ENCODE assay signal across 22 cellular contexts in the genomic region with DNA sequence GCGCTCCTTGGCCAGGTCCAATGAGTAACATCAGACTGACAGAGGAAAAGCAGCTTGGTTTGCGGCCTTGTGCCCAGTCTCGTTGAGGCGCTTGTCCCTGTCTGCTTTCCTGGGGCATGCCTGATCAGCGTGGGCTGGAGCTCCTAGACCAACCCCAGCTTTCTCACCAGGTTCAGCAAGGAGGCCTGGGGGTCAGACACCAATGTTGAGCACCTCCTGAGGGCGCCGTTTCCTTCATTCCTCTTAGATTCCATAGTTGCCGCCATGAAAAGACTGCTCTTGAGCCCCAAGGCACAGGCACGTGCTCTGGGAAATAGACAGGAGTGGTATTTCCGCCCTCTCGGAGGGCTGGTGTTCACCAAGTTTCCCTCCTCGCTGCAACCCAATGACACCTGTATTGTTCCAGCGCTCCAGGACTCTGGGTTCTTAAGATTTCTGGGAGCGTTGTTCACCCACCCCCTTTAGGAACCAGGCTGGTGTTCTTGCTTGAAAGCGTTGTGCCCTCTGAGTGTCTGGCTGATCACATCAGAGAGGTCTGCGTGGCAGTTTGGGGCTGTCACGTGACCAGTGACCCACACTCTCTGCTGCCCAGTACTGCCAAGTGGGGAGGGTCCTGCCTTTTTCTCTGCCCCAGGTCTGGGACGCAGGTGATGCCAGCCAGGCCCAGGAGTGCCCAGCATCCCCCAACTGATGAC. TPM values are rescaled to one million over a fixed set of nuclear protein-coding genes. Genes with fewer than 3 reads are reported as not detected.
A peak's percentile ranks its signal among the peaks of the same experiment; 100 is the strongest.
DNase-seq lines count a peak whose midpoint lies in the region; ATAC-seq, FAIRE-seq and TF ChIP-seq lines count a peak whose summit lies in the region.
"Had no signal": no experiment of that assay in that cellular context is flagged by ENCODE, and none has a peak within 500 bp of the region (broad histone marks: within the 10 kb centered on the region; RNA-seq: fewer than 3 reads in every experiment).

No MANE protein-coding gene starts in this region.

- peaks cover 27% of the 10 kb centered on the region for H3K4me1 Mint-ChIP-seq in activated CD8-positive, alpha-beta memory T cell treated with anti-CD3 and anti-CD28 coated beads, Interleukin-2, amount 10 ng/mL, durations not matched to agents 7 days and 5 days
- peaks cover 32% of the 10 kb centered on the region for H3K4me1 Mint-ChIP-seq in stimulated activated effector memory CD8-positive, alpha-beta T cell treated with anti-CD3 and anti-CD28 coated beads, Interleukin-12 subunit alpha, Interleukin-12 subunit beta, amount 100 ng/mL, for 72 hours
- no peaks in the 10 kb centered on the region for H3K4me1 Mint-ChIP-seq in mesothelial cell of epicardium
- H3K4me1 Mint-ChIP-seq: activated B cell treated with CpG ODN at 0.5 μM for 24 hours had no signal

- POLR2A ChIA-PET in PC-9 (lab: Charles Lee; ENCODE audit: unreplicated experiment) (no interaction called here), H1 (lab: Charles Lee; ENCODE audit: partially characterized antibody) (interaction anchor here (1.0 to 5.8 kb wide), 4 partner anchors 11 to 42 kb away, joined by 4 to 25 read pairs (median 6); no protein-coding TSS in a partner anchor)

- peak overlapping the region; percentile 13 for H3K27ac Mint-ChIP-seq in activated CD8-positive, alpha-beta memory T cell treated with anti-CD3 and anti-CD28 coated beads, Interleukin-2, amount 10 ng/mL, durations not matched to agents 7 days and 5 days
- peak overlapping the region; percentile 90 for H3K27ac Mint-ChIP-seq in stimulated activated effector memory CD8-positive, alpha-beta T cell treated with anti-CD3 and anti-CD28 coated beads, Interleukin-12 subunit alpha, Interleukin-12 subunit beta, amount 100 ng/mL, for 72 hours
- H3K27ac Mint-ChIP-seq in mesothelial cell of epicardium, result no peak overlapping the region
- H3K27ac Mint-ChIP-seq: activated B cell treated with CpG ODN at 0.5 μM for 24 hours, immature natural killer cell, progenitor cell of endocrine pancreas had no signal

- no peaks in the 10 kb centered on the region for H3K9me3 Mint-ChIP-seq in activated CD8-positive, alpha-beta memory T cell treated with anti-CD3 and anti-CD28 coated beads, Interleukin-2, amount 10 ng/mL, durations not matched to agents 7 days and 5 days (ENCODE audit: low read depth)
- no peaks in the 10 kb centered on the region for H3K9me3 Mint-ChIP-seq in stimulated activated effector memory CD8-positive, alpha-beta T cell treated with anti-CD3 and anti-CD28 coated beads, Interleukin-12 subunit alpha, Interleukin-12 subunit beta, amount 100 ng/mL, for 72 hours
- H3K9me3 Mint-ChIP-seq in mesothelial cell of epicardium, result no peaks in the 10 kb centered on the region
- H3K9me3 Mint-ChIP-seq: activated B cell treated with CpG ODN at 0.5 μM for 24 hours, immature natural killer cell had no signal

- H3K79me1 ChIP-seq in H1 (ENCODE audit: low read depth, low read length), result peaks cover 2% of the 10 kb centered on the region; the same call in 1 of the 2 replicates

- H3K4ac ChIP-seq in H1 (replicated peaks; ENCODE audit: insufficient read length, low read depth, low read length), result no peak overlapping the region

- H3K27me3 ChIP-seq in PC-9 (ENCODE audit: insufficient read depth, low read depth) (no peaks in the 10 kb centered on the region), H1 (replicated peaks in 1 of 4; ENCODE audit: control insufficient read depth in 3 of 4, extremely low read depth in 1 of 4, insufficient read depth in 3 of 4, low read length in 3 of 4) (no peaks in the 10 kb centered on the region), upper lobe of left lung (no peaks in the 10 kb centered on the region)
- H3K27me3 ChIP-seq: breast epithelium, esophagus muscularis mucosa, tibial artery had no signal

- FAIRE-seq in H1 (lab: Jason Lieb, UNC), result no peak
- FAIRE-seq: A204.1 had no signal

- H3K79me2 ChIP-seq in PC-9 (ENCODE audit: low read depth), result no peaks in the 10 kb centered on the region
- H3K79me2 ChIP-seq in H1 (ENCODE audit: control insufficient read depth in 1 of 2, insufficient read depth in 2 of 2, low read length in 2 of 2), result no peaks in the 10 kb centered on the region

- H2AK5ac ChIP-seq in H1 (ENCODE audit: low read depth, low read length), result no peak overlapping the region

- peaks cover 6% of the 10 kb centered on the region; the same call in 1 of the 2 replicates for H3F3A ChIP-seq in PC-9 (ENCODE audit: insufficient read depth, low read depth)

- no peak overlapping the region for H3K27ac ChIP-seq in PC-9
- no peak overlapping the region for H3K27ac ChIP-seq in H1 (ENCODE audit: low read depth, low read length)
- H3K27ac ChIP-seq in upper lobe of left lung, result no peak overlapping the region
- H3K27ac ChIP-seq: esophagus muscularis mucosa, tibial artery had no signal

- H3K9ac ChIP-seq in H1 (replicated peaks in 1 of 4; ENCODE audit: extremely low read depth in 1 of 4, low read depth in 3 of 4, low read length in 3 of 4), result no peak overlapping the region

- H3K27me3 Mint-ChIP-seq in activated CD8-positive, alpha-beta memory T cell treated with anti-CD3 and anti-CD28 coated beads, Interleukin-2, amount 10 ng/mL, durations not matched to agents 7 days and 5 days, result no peaks in the 10 kb centered on the region
- H3K27me3 Mint-ChIP-seq in mesothelial cell of epicardium (ENCODE audit: low read depth), result no peaks in the 10 kb centered on the region
- H3K27me3 Mint-ChIP-seq: activated B cell treated with CpG ODN at 0.5 μM for 24 hours; naive thymus-derived CD4-positive, alpha-beta T cell; progenitor cell of endocrine pancreas had no signal

- H3K36me3 Mint-ChIP-seq in activated CD8-positive, alpha-beta memory T cell treated with anti-CD3 and anti-CD28 coated beads, Interleukin-2, amount 10 ng/mL, durations not matched to agents 7 days and 5 days, result peaks cover 9% of the 10 kb centered on the region
- peaks cover 52% of the 10 kb centered on the region for H3K36me3 Mint-ChIP-seq in stimulated activated effector memory CD8-positive, alpha-beta T cell treated with anti-CD3 and anti-CD28 coated beads, Interleukin-12 subunit alpha, Interleukin-12 subunit beta, amount 100 ng/mL, for 72 hours
- peaks cover 18% of the 10 kb centered on the region for H3K36me3 Mint-ChIP-seq in mesothelial cell of epicardium

- H4K8ac ChIP-seq in H1 (ENCODE audit: extremely low read depth, insufficient read depth, low read length), result peak overlapping the region; percentile 29

- TF ChIP-seq EP300 in H1 (IDR thresholded peaks at IDR 0.05; ENCODE audit: borderline replicate concordance in 1 of 2, low read depth in 2 of 2, low read length in 2 of 2) (no peak), upper lobe of left lung (IDR thresholded peaks at IDR 0.05) (no peak)

- 0 out of 2 replicates have a peak overlapping the region, but pooled peaks have one; percentile 61 for H2BK15ac ChIP-seq in H1 (ENCODE audit: low read length)

- no peak overlapping the region for H4K91ac ChIP-seq in H1 (replicated peaks; ENCODE audit: insufficient read length, low read length)

- BruUV-seq in PC-9 (replicated peaks; lab: Mats Ljungman, UMichigan), result TSS peak; percentile 16

- no peak for DNase-seq in activated CD8-positive, alpha-beta memory T cell treated with anti-CD3 and anti-CD28 coated beads, Interleukin-2, amount 10 ng/mL, durations not matched to agents 7 days and 5 days
- no peak for DNase-seq in activated CD8-positive, alpha-beta memory T cell treated with anti-CD3 and anti-CD28 coated beads for 24 hours
- DNase-seq in PC-9 (no peak), H1 (ENCODE audit: low read depth in 1 of 2, low spot score in 2 of 2) (no peak), upper lobe of left lung (no peak), NCI-H1694 treated with DMSO at 0.1 percent for 48 hours (lab: John Stamatoyannopoulos, UW) (no peak), mesothelial cell of epicardium (ENCODE audit: low spot score in 2 of 2, unreplicated experiment in 2 of 2) (no peak)
- no peak for DNase-seq in stimulated activated effector memory CD8-positive, alpha-beta T cell treated with anti-CD3 and anti-CD28 coated beads, Interleukin-12 subunit alpha, Interleukin-12 subunit beta, amount 100 ng/mL, for 72 hours (ENCODE audit: low spot score in 2 of 2)
- DNase-seq: activated B cell treated with CpG ODN at 0.5 μM for 24 hours; C1 segment of cervical spinal cord; DMS153; immature natural killer cell; MV-4-11; naive thymus-derived CD4-positive, alpha-beta T cell; NCI-H2081; NCI-H524 treated with DMSO at 0.1 percent for 48 hours; tibial artery had no signal

- CTCF ChIA-PET in activated CD8-positive, alpha-beta memory T cell treated with anti-CD3 and anti-CD28 coated beads, Interleukin-2, amount 10 ng/mL, durations not matched to agents 7 days and 5 days (lab: Charles Lee), result interaction anchor here (0.9 kb wide), 1 partner anchor 103 kb away, joined by 3 read pairs; no protein-coding TSS in a partner anchor
- CTCF ChIA-PET in PC-9 (lab: Charles Lee), result no interaction called here
- CTCF ChIA-PET in H1 (lab: Charles Lee; ENCODE audit: partially characterized antibody), result interaction anchor here (0.6 to 8.1 kb wide), 18 partner anchors 8 to 128 kb away, joined by 3 to 81 read pairs (median 7); no protein-coding TSS in a partner anchor

- H3K4me2 ChIP-seq in PC-9 (no peak overlapping the region), H1 (ENCODE audit: insufficient read depth in 1 of 2, low read depth in 2 of 2, low read length in 2 of 2) (no peak overlapping the region)

- H2BK20ac ChIP-seq in H1 (ENCODE audit: low read length), result no peak overlapping the region

- no peaks in the 10 kb centered on the region for H3K9me3 ChIP-seq in PC-9 (ENCODE audit: insufficient read depth, low read depth)
- H3K9me3 ChIP-seq in H1 (ENCODE audit: insufficient read depth in 2 of 2, low read depth in 1 of 2, low read length in 1 of 2), result no peaks in the 10 kb centered on the region
- no peaks in the 10 kb centered on the region for H3K9me3 ChIP-seq in upper lobe of left lung
- H3K9me3 ChIP-seq: breast epithelium, esophagus muscularis mucosa, tibial artery had no signal

- H2AFZ ChIP-seq in PC-9 (no peak overlapping the region), H1 (ENCODE audit: low read length) (no peak overlapping the region)

- WGBS in H1 (ENCODE audit: extremely low coverage in 1 of 2, insufficient coverage in 1 of 2, insufficient read length in 1 of 2, insufficient replicate concordance in 2 of 2, low coverage in 1 of 2, low lambda C conversion rate in 2 of 2, missing lambda C conversion rate in 1 of 2), 2 experiments, result 96% methylated on average over 18 of the region's 18 CpGs; no CpG with 5 or more reads in 1 of the 2 experiments
- 91 to 93% methylated on average over 17 to 18 of the region's 18 CpGs for WGBS in upper lobe of left lung, 2 donors

- H4K20me1 ChIP-seq in PC-9 (ENCODE audit: insufficient read depth), result no peaks in the 10 kb centered on the region
- peaks cover 0 to 7% of the 10 kb centered on the region in 2 experiments for H4K20me1 ChIP-seq in H1 (replicated peaks in 1 of 2; ENCODE audit: control insufficient read depth in 1 of 2, insufficient read depth in 2 of 2, low read length in 2 of 2)

- H2BK120ac ChIP-seq in H1 (replicated peaks; ENCODE audit: low read depth, low read length), result no peak overlapping the region

- intact Hi-C loops in PC-9 (cut with micrococcal nuclease; ENCODE audit: unreplicated experiment), result no loop called here

- H3K4me1 ChIP-seq in PC-9 (replicated peaks; ENCODE audit: insufficient read depth), result no peaks in the 10 kb centered on the region
- no peaks in the 10 kb centered on the region; a peak in 1 of 7 replicates for H3K4me1 ChIP-seq in H1 (replicated peaks in 1 of 4; ENCODE audit: control insufficient read depth in 3 of 4, insufficient read depth in 4 of 4, low read length in 3 of 4)
- H3K4me1 ChIP-seq in upper lobe of left lung, result peaks cover 0 to 6% (median 2%) of the 10 kb centered on the region in 4 donors
- H3K4me1 ChIP-seq: breast epithelium had no signal

- H3K56ac ChIP-seq in H1 (replicated peaks; ENCODE audit: insufficient read length, low read depth, low read length), result no peak overlapping the region

- H2BK12ac ChIP-seq in H1 (ENCODE audit: low read depth, low read length), result no peak overlapping the region

- H3K18ac ChIP-seq in H1 (ENCODE audit: extremely low read depth, low read length), result no peak overlapping the region

- TF ChIP-seq POLR2A in H1 (IDR thresholded peaks at IDR 0.05; ENCODE audit: control extremely low read depth in 1 of 2, low read depth in 2 of 2, low read length in 2 of 2), result no peak
- no peak for TF ChIP-seq POLR2A in upper lobe of left lung (IDR thresholded peaks at IDR 0.05)

- no peak overlapping the region for H3K4me3 Mint-ChIP-seq in activated CD8-positive, alpha-beta memory T cell treated with anti-CD3 and anti-CD28 coated beads, Interleukin-2, amount 10 ng/mL, durations not matched to agents 7 days and 5 days
- H3K4me3 Mint-ChIP-seq in stimulated activated effector memory CD8-positive, alpha-beta T cell treated with anti-CD3 and anti-CD28 coated beads, Interleukin-12 subunit alpha, Interleukin-12 subunit beta, amount 100 ng/mL, for 72 hours, result peak overlapping the region; percentile 40
- H3K4me3 Mint-ChIP-seq in mesothelial cell of epicardium, result no peak overlapping the region
- H3K4me3 Mint-ChIP-seq: activated B cell treated with CpG ODN at 0.5 μM for 24 hours had no signal

- no peak overlapping the region for H3K14ac ChIP-seq in H1 (ENCODE audit: insufficient read length)

- no peak overlapping the region for H2BK5ac ChIP-seq in H1 (ENCODE audit: low read depth, low read length)

- H3K4me3 ChIP-seq in PC-9 (no peak overlapping the region), H1 (ENCODE audit: extremely low read depth in 1 of 4, insufficient read depth in 2 of 4, low read depth in 3 of 4, low read length in 4 of 4) (no peak overlapping the region), upper lobe of left lung (no peak overlapping the region)
- H3K4me3 ChIP-seq: breast epithelium, esophagus muscularis mucosa, lung, tibial artery had no signal

- TF ChIP-seq CTCF in PC-9 (conservative IDR thresholded peaks at IDR 0.05) (no peak), H1 (IDR thresholded peaks at IDR 0.05; ENCODE audit: control extremely low read depth in 1 of 3, insufficient read depth in 1 of 3, low read depth in 1 of 3, low read length in 3 of 3) (peak; percentile 39 to 56 (median 47)), upper lobe of left lung (IDR thresholded peaks at IDR 0.05) (no peak), mesothelial cell of epicardium (IDR thresholded peaks at IDR 0.05; ENCODE audit: unreplicated experiment) (no peak)

- peaks cover 18% of the 10 kb centered on the region for H3K36me3 ChIP-seq in PC-9 (ENCODE audit: low read depth)
- peaks cover 20 to 46% (median 38%) of the 10 kb centered on the region in 4 experiments for H3K36me3 ChIP-seq in H1 (ENCODE audit: control insufficient read depth in 2 of 4, insufficient read depth in 4 of 4, low read length in 3 of 4)
- H3K36me3 ChIP-seq in upper lobe of left lung, result peaks cover 5 to 53% (median 37%) of the 10 kb centered on the region in 4 donors

- peak; percentile 37 to 61; a peak in 3 of 4 replicates for TF ChIP-seq RAD21 in H1 (IDR thresholded peaks at IDR 0.05 in 1 of 2, conservative IDR thresholded peaks at IDR 0.05 in 1 of 2; ENCODE audit: low read depth in 2 of 2, low read length in 2 of 2)

- H3K23me2 ChIP-seq in H1 (ENCODE audit: low read depth, low read length), result no peaks in the 10 kb centered on the region

- H4K5ac ChIP-seq in H1 (ENCODE audit: insufficient read length, low read depth, low read length), result no peak overlapping the region

- ATAC-seq in activated CD8-positive, alpha-beta memory T cell treated with anti-CD3 and anti-CD28 coated beads, Interleukin-2, amount 10 ng/mL, durations not matched to agents 7 days and 5 days, result no peak
- no peak for ATAC-seq in stimulated activated effector memory CD8-positive, alpha-beta T cell treated with anti-CD3 and anti-CD28 coated beads, Interleukin-12 subunit alpha, Interleukin-12 subunit beta, amount 100 ng/mL, for 72 hours
- ATAC-seq in upper lobe of left lung (ENCODE audit: low FRiP score in 2 of 2), result no peak
- ATAC-seq: naive thymus-derived CD4-positive, alpha-beta T cell had no signal

- H3K23ac ChIP-seq in H1 (ENCODE audit: insufficient read length), result no peak overlapping the region

- H3K9me2 ChIP-seq in PC-9 (ENCODE audit: insufficient read depth), result no peaks in the 10 kb centered on the region

RNA-seq across cellular contexts. Expression of a gene that starts 18.0 kb away (rescaled TPM):
- 10 to 100 TPM; 16.8 to 19.1 TPM for total RNA-seq in activated CD8-positive, alpha-beta memory T cell treated with anti-CD3 and anti-CD28 coated beads, Interleukin-2, amount 10 ng/mL, durations not matched to agents 7 days and 5 days
- total RNA-seq in PC-9 (2021), result 18.4 and 18.6 TPM in 2 replicates
- total RNA-seq in H1 (2021; fragmentation: NEBNext Ultra II Directional; extraction: Animal tissue kit (Norgen Biotek cat#: 25700)), result 33.7 and 34.1 TPM in 2 replicates
- polyA plus RNA-seq in H1 (2011; rRNA removed), result 32.6 and 36.8 TPM in 2 replicates
- 34.2 TPM for polyA plus RNA-seq in H1 (2011; cell fraction: cytosol; rRNA removed)
- polyA plus RNA-seq in H1 (2011; cell fraction: nucleus; rRNA removed), result 34.2 TPM
- 28.4 to 33.2 TPM (median 30.1 TPM) in 4 replicates for polyA plus RNA-seq in H1 (2012, experiment 1 of 2)
- polyA plus RNA-seq in H1 (2012, experiment 2 of 2), result 27.2 TPM
- polyA plus RNA-seq in H1 (2013, experiment 1 of 2), result 19.6 TPM
- 19.1 TPM for polyA plus RNA-seq in H1 (2013, experiment 2 of 2)
- 40.0 and 40.9 TPM in 2 replicates for polyA minus RNA-seq in H1 (2011; rRNA and poly(A)+ RNA removed)
- 16.6 TPM for polyA minus RNA-seq in H1 (2011; cell fraction: cytosol; rRNA and poly(A)+ RNA removed)
- 13.5 TPM for polyA minus RNA-seq in H1 (2011; cell fraction: nucleus; rRNA and poly(A)+ RNA removed)
- total RNA-seq in upper lobe of left lung, result 10 to 100 TPM; 17.8 to 26.1 (median 22.9) TPM
- 24.1 to 26.4 TPM (median 26.1 TPM) in 3 replicates for total RNA-seq in mesothelial cell of epicardium

RNA-seq across cellular contexts. Expression of a gene that starts 18.2 kb away (rescaled TPM):
- 100 to 1,000 TPM; 188 to 210 TPM for total RNA-seq in activated CD8-positive, alpha-beta memory T cell treated with anti-CD3 and anti-CD28 coated beads, Interleukin-2, amount 10 ng/mL, durations not matched to agents 7 days and 5 days
- total RNA-seq in PC-9 (2021) (306 and 336 TPM in 2 replicates), upper lobe of left lung (100 to 1,000 TPM; 126 to 198 (median 186) TPM), mesothelial cell of epicardium (153 to 161 TPM (median 153 TPM) in 3 replicates)
- 326 and 335 TPM in 2 replicates for total RNA-seq in H1 (2021; fragmentation: NEBNext Ultra II Directional; extraction: Animal tissue kit (Norgen Biotek cat#: 25700))
- 254 and 407 TPM in 2 replicates for polyA plus RNA-seq in H1 (2011; rRNA removed)
- 359 TPM for polyA plus RNA-seq in H1 (2011; cell fraction: cytosol; rRNA removed)
- polyA plus RNA-seq in H1 (2011; cell fraction: nucleus; rRNA removed), result 101 TPM
- polyA plus RNA-seq in H1 (2012, experiment 1 of 2), result 445 to 644 TPM (median 486 TPM) in 4 replicates
- 293 TPM for polyA plus RNA-seq in H1 (2012, experiment 2 of 2)
- polyA plus RNA-seq in H1 (2013, experiment 1 of 2), result 532 TPM
- polyA plus RNA-seq in H1 (2013, experiment 2 of 2), result 533 TPM
- polyA minus RNA-seq in H1 (2011; rRNA and poly(A)+ RNA removed), result 160 and 164 TPM in 2 replicates
- polyA minus RNA-seq in H1 (2011; cell fraction: cytosol; rRNA and poly(A)+ RNA removed), result 92.8 TPM
- 69.1 TPM for polyA minus RNA-seq in H1 (2011; cell fraction: nucleus; rRNA and poly(A)+ RNA removed)

RNA-seq across cellular contexts. Expression of a gene that starts 22.7 kb away (rescaled TPM):
- 1 to 10 TPM; 2.3 to 3.2 TPM for total RNA-seq in activated CD8-positive, alpha-beta memory T cell treated with anti-CD3 and anti-CD28 coated beads, Interleukin-2, amount 10 ng/mL, durations not matched to agents 7 days and 5 days
- total RNA-seq in PC-9 (2021), result 70.2 and 88.5 TPM in 2 replicates
- total RNA-seq in H1 (2021; fragmentation: NEBNext Ultra II Directional; extraction: Animal tissue kit (Norgen Biotek cat#: 25700)), result 16.6 and 17.1 TPM in 2 replicates
- 34.7 and 54.8 TPM in 2 replicates for polyA plus RNA-seq in H1 (2011; rRNA removed)
- 28.9 TPM for polyA plus RNA-seq in H1 (2011; cell fraction: cytosol; rRNA removed)
- 82.9 TPM for polyA plus RNA-seq in H1 (2011; cell fraction: nucleus; rRNA removed)
- polyA plus RNA-seq in H1 (2012, experiment 1 of 2), result 14.3 to 26.5 TPM (median 20.8 TPM) in 4 replicates
- polyA plus RNA-seq in H1 (2012, experiment 2 of 2), result 12.9 TPM
- polyA plus RNA-seq in H1 (2013, experiment 1 of 2), result 22.7 TPM
- polyA plus RNA-seq in H1 (2013, experiment 2 of 2), result 21.6 TPM
- polyA minus RNA-seq in H1 (2011; rRNA and poly(A)+ RNA removed), result 15.2 and 17.8 TPM in 2 replicates
- 11.3 TPM for polyA minus RNA-seq in H1 (2011; cell fraction: cytosol; rRNA and poly(A)+ RNA removed)
- polyA minus RNA-seq in H1 (2011; cell fraction: nucleus; rRNA and poly(A)+ RNA removed), result 24.1 TPM
- total RNA-seq in upper lobe of left lung, result 100 to 1,000 TPM in 4 of 6 donors, 10 to 100 TPM in 2; 40.6 to 234 (median 123) TPM
- 46.4 to 49.5 TPM (median 46.9 TPM) in 3 replicates for total RNA-seq in mesothelial cell of epicardium

RNA-seq across cellular contexts. Expression of a gene that starts 44.8 kb away (rescaled TPM):
- 10 to 100 TPM; 13.5 to 14.5 TPM for total RNA-seq in activated CD8-positive, alpha-beta memory T cell treated with anti-CD3 and anti-CD28 coated beads, Interleukin-2, amount 10 ng/mL, durations not matched to agents 7 days and 5 days
- total RNA-seq in PC-9 (2021) (19.2 and 20.5 TPM in 2 replicates), upper lobe of left lung (10 to 100 TPM in 5 of 6 donors, 1 to 10 TPM in 1; 7.3 to 29.5 (median 16.6) TPM), mesothelial cell of epicardium (11.3 to 12.0 TPM (median 11.4 TPM) in 3 replicates)
- 13.6 TPM in 2 replicates for total RNA-seq in H1 (2021; fragmentation: NEBNext Ultra II Directional; extraction: Animal tissue kit (Norgen Biotek cat#: 25700))
- 9.8 and 12.4 TPM in 2 replicates for polyA plus RNA-seq in H1 (2011; rRNA removed)
- 7.4 TPM for polyA plus RNA-seq in H1 (2011; cell fraction: cytosol; rRNA removed)
- 12.7 TPM for polyA plus RNA-seq in H1 (2011; cell fraction: nucleus; rRNA removed)
- polyA plus RNA-seq in H1 (2012, experiment 1 of 2), result 14.0 to 16.0 TPM (median 14.9 TPM) in 4 replicates
- polyA plus RNA-seq in H1 (2012, experiment 2 of 2), result 13.2 TPM
- polyA plus RNA-seq in H1 (2013, experiment 1 of 2), result 8.2 TPM
- 7.8 TPM for polyA plus RNA-seq in H1 (2013, experiment 2 of 2)
- polyA minus RNA-seq in H1 (2011; rRNA and poly(A)+ RNA removed), result 12.2 and 13.7 TPM in 2 replicates
- 10.2 TPM for polyA minus RNA-seq in H1 (2011; cell fraction: cytosol; rRNA and poly(A)+ RNA removed)
- 12.6 TPM for polyA minus RNA-seq in H1 (2011; cell fraction: nucleus; rRNA and poly(A)+ RNA removed)

RNA-seq across cellular contexts. Expression of a gene that starts 52.5 kb away (rescaled TPM):
- total RNA-seq in activated CD8-positive, alpha-beta memory T cell treated with anti-CD3 and anti-CD28 coated beads, Interleukin-2, amount 10 ng/mL, durations not matched to agents 7 days and 5 days, result 10 to 100 TPM; 45.9 to 53.1 TPM
- total RNA-seq in PC-9 (2021) (42.8 and 48.4 TPM in 2 replicates), upper lobe of left lung (10 to 100 TPM; 10.5 to 41.0 (median 21.8) TPM), mesothelial cell of epicardium (18.3 to 22.6 TPM (median 20.7 TPM) in 3 replicates)
- 48.5 and 49.1 TPM in 2 replicates for total RNA-seq in H1 (2021; fragmentation: NEBNext Ultra II Directional; extraction: Animal tissue kit (Norgen Biotek cat#: 25700))
- 43.2 and 43.6 TPM in 2 replicates for polyA plus RNA-seq in H1 (2011; rRNA removed)
- polyA plus RNA-seq in H1 (2011; cell fraction: cytosol; rRNA removed), result 73.0 TPM
- 28.6 TPM for polyA plus RNA-seq in H1 (2011; cell fraction: nucleus; rRNA removed)
- polyA plus RNA-seq in H1 (2012, experiment 1 of 2), result 34.5 to 60.5 TPM (median 52.3 TPM) in 4 replicates
- polyA plus RNA-seq in H1 (2012, experiment 2 of 2), result 70.9 TPM
- polyA plus RNA-seq in H1 (2013, experiment 1 of 2), result 43.0 TPM
- polyA plus RNA-seq in H1 (2013, experiment 2 of 2), result 40.8 TPM
- polyA minus RNA-seq in H1 (2011; rRNA and poly(A)+ RNA removed), result 16.1 and 20.3 TPM in 2 replicates
- 14.9 TPM for polyA minus RNA-seq in H1 (2011; cell fraction: cytosol; rRNA and poly(A)+ RNA removed)
- polyA minus RNA-seq in H1 (2011; cell fraction: nucleus; rRNA and poly(A)+ RNA removed), result 21.0 TPM

Comparison
In these comparisons a context has a peak if more than half of its experiments do, and no peak if none do; other contexts are left out.
1. CTCF ChIP-seq: peak in H1 (3 of 3); none in PC-9 (single experiment), upper lobe of left lung (0 of 6) and mesothelial cell of epicardium (single experiment).